Comparison of ENCODE assay signal across 8 cellular contexts in the genomic region with DNA sequence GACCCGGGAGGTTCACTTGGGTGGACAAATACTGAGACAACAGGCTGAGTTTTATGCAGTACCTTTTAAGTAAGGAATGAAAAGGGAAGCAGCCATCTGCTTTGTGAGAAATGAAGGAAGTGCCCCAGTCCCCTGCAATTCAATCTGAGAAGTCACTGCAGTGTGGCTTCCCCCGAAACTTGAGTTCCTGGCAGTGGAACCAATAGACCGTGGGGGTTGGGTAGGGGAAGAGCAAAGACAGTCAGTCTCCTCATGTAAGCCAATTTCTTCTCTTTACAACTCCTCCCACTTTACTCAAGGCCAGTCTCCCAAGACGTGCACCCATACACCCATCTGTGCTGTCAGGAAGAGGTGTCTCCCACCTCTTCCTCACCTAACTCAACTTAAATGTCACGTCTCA.
DNase-seq lines count a peak whose midpoint lies in the region; ATAC-seq, FAIRE-seq and TF ChIP-seq lines count a peak whose summit lies in the region.

No MANE protein-coding gene starts in this region.

- H3K27me3 ChIP-seq in left ventricle myocardium inferior (ENCODE audit: low read depth), result no peaks in the 10 kb centered on the region

- H3K27ac ChIP-seq in left ventricle myocardium inferior (replicated peaks), result no peak overlapping the region
- no peak overlapping the region for H3K27ac ChIP-seq in kidney (ENCODE audit: low read depth in 2 of 2, low read length in 2 of 2)

- no peak overlapping the region for H3K9ac ChIP-seq in kidney (ENCODE audit: low read length in 2 of 2)

- ATAC-seq in GM21576 (IDR thresholded peaks at IDR 0.05; ENCODE audit: unreplicated experiment), result peak; percentile 88

- DNase-seq in GM18507 (ENCODE audit: extremely low spot score, insufficient read length, low read depth) (peak; percentile 36), Kasumi-1 (lab: John Stamatoyannopoulos, UW) (peak; percentile 80 to 89), left ventricle myocardium inferior (peak; percentile 15), KG1 (lab: John Stamatoyannopoulos, UW) (no peak), kidney (no peak), foreskin melanocyte (no peak)
- DNase-seq in stimulated activated naive CD4-positive, alpha-beta T cell (lab: John Stamatoyannopoulos, UW), result no peak

- intact Hi-C loops in left ventricle myocardium inferior (cut with micrococcal nuclease), result no loop called here
- intact Hi-C loops in kidney (cut with DNase I), result no loop called here

- peaks cover 6% of the 10 kb centered on the region for H3K4me1 ChIP-seq in left ventricle myocardium inferior
- no peaks in the 10 kb centered on the region for H3K4me1 ChIP-seq in kidney (ENCODE audit: control insufficient read depth in 1 of 2, insufficient read depth in 1 of 2, low read depth in 1 of 2, low read length in 2 of 2)

- H3K9me3 ChIP-seq in left ventricle myocardium inferior (replicated peaks) (peaks cover 8% of the 10 kb centered on the region), kidney (ENCODE audit: control insufficient read depth in 1 of 2, low read length in 2 of 2) (no peaks in the 10 kb centered on the region)

- H3K4me3 ChIP-seq in left ventricle myocardium inferior (no peak overlapping the region), kidney (ENCODE audit: low read length in 2 of 2) (no peak overlapping the region)

- TF ChIP-seq CTCF in left ventricle myocardium inferior (IDR thresholded peaks at IDR 0.05; ENCODE audit: borderline replicate concordance) (no peak), kidney (IDR thresholded peaks at IDR 0.05; ENCODE audit: borderline replicate concordance, extremely low read depth, insufficient read depth) (no peak)

- H3K36me3 ChIP-seq in left ventricle myocardium inferior, result no peaks in the 10 kb centered on the region
- H3K36me3 ChIP-seq in kidney (ENCODE audit: control insufficient read depth in 1 of 2, insufficient read depth in 2 of 2, low read length in 2 of 2), result no peaks in the 10 kb centered on the region

- FAIRE-seq in GM18507 (lab: Jason Lieb, UNC) (peak; percentile 88), kidney (lab: Jason Lieb, UNC) (no peak)

Comparison
In these comparisons a context has a peak if more than half of its experiments do, and no peak if none do; other contexts are left out.
1. DNase-seq: peak in GM18507 (single experiment), Kasumi-1 (2 of 2) and left ventricle myocardium inferior (single experiment); none in KG1 (single experiment), kidney (single experiment), foreskin melanocyte (single experiment) and stimulated activated naive CD4-positive, alpha-beta T cell (0 of 6).